ENCODE assay signal across 8 cellular contexts in the genomic region with DNA sequence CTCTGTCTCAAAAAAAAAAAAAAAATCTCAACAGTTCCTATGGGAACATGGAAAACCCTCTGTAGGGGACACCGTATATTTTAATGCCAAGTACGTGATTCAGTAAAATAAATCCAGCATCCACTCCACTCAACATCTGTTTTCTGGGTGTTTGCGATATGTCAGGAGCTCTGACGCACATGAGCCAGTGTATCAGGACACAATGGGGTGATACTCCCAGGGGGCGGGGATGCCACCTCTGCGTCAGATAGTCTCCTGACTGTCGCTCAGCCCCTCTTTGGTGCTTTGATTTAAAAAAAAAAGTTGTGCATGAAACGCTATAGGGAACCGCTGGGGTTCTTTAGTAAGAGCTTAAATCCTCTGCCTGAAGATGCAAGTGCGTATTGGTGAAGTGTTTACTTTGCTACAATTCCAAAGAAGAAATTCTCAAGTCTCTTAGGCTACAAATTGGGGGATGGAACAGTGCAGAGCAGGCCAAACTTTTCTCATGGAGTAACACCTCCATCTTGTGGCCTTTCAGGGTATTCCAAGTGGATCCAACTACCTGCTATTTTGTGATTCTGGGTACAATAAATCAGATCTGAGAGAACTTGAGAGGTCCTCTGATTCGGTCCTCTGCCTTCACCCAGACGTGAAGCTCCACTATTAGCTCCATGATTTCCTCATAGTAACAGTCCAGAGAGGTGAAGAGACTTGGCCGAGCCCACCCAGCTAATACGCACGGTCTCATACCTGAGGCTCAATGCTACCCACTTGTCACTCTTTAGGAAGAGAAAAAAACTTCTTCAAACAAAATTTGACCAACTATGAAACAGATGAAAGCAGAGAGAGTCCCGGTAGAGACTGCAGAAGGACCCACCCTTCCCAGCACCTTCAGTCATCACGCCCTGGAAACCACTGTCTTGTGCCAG. TPM values are rescaled to one million over a fixed set of nuclear protein-coding genes. Genes with fewer than 3 reads are reported as not detected.
DNase-seq lines count a peak whose midpoint lies in the region; ATAC-seq and TF ChIP-seq lines count a peak whose summit lies in the region.

No MANE protein-coding gene starts in this region.

- H3K27ac ChIP-seq in osteoblast (ENCODE audit: low read depth, low read length) = no peak overlapping the region

- no peaks in the 10 kb centered on the region for H3K9me3 Mint-ChIP-seq in activated CD8-positive, alpha-beta memory T cell treated with anti-CD3 and anti-CD28 coated beads, Interleukin-2, amount 10 ng/mL, durations not matched to agents 7 days and 5 days (ENCODE audit: low read depth)

- no peak overlapping the region for H3K4me3 ChIP-seq in fibroblast of pulmonary artery (replicated peaks; ENCODE audit: low read depth, low read length)
- H3K4me3 ChIP-seq in osteoblast (ENCODE audit: insufficient read depth, low read length) = no peak overlapping the region

- H3K27me3 Mint-ChIP-seq in activated CD8-positive, alpha-beta memory T cell treated with anti-CD3 and anti-CD28 coated beads, Interleukin-2, amount 10 ng/mL, durations not matched to agents 7 days and 5 days = peaks cover 18% of the 10 kb centered on the region

- peak; percentile 47 for ATAC-seq in activated CD8-positive, alpha-beta memory T cell treated with anti-CD3 and anti-CD28 coated beads, Interleukin-2, amount 10 ng/mL, durations not matched to agents 7 days and 5 days
- no peak for ATAC-seq in GM21619 (IDR thresholded peaks at IDR 0.05; ENCODE audit: unreplicated experiment)

- no peaks in the 10 kb centered on the region for H4K20me1 ChIP-seq in osteoblast (ENCODE audit: insufficient read depth, low read length)

- H2AFZ ChIP-seq in osteoblast (ENCODE audit: low read length) = no peak overlapping the region

- H3K27me3 ChIP-seq in osteoblast (ENCODE audit: insufficient read depth, low read length) = no peaks in the 10 kb centered on the region

- peaks cover 3% of the 10 kb centered on the region for H3K4me1 ChIP-seq in osteoblast (ENCODE audit: insufficient read depth, low read length)

- H3K79me2 ChIP-seq in osteoblast (ENCODE audit: insufficient read depth, low read length) = no peaks in the 10 kb centered on the region

- no peaks in the 10 kb centered on the region for H3K9me3 ChIP-seq in osteoblast (ENCODE audit: low read depth, low read length)

- no peaks in the 10 kb centered on the region for H3K36me3 ChIP-seq in osteoblast (ENCODE audit: insufficient read depth, low read length)

- no peak overlapping the region for H3K4me3 Mint-ChIP-seq in activated CD8-positive, alpha-beta memory T cell treated with anti-CD3 and anti-CD28 coated beads, Interleukin-2, amount 10 ng/mL, durations not matched to agents 7 days and 5 days

- peak; percentile 88 for TF ChIP-seq CTCF in fibroblast of pulmonary artery (IDR thresholded peaks at IDR 0.05; ENCODE audit: low read length, missing control alignments)
- peak; percentile 92 for TF ChIP-seq CTCF in osteoblast (IDR thresholded peaks at IDR 0.05; ENCODE audit: extremely low read depth, low read depth, low read length)

- H3K27ac Mint-ChIP-seq in activated CD8-positive, alpha-beta memory T cell treated with anti-CD3 and anti-CD28 coated beads, Interleukin-2, amount 10 ng/mL, durations not matched to agents 7 days and 5 days = no peak overlapping the region

- peak; percentile 51 for DNase-seq in activated CD8-positive, alpha-beta memory T cell treated with anti-CD3 and anti-CD28 coated beads, Interleukin-2, amount 10 ng/mL, durations not matched to agents 7 days and 5 days
- DNase-seq in activated CD8-positive, alpha-beta memory T cell treated with anti-CD3 and anti-CD28 coated beads for 24 hours = no peak
- DNase-seq in M059J (ENCODE audit: low read depth) (peak; percentile 76), T1000 (lab: John Stamatoyannopoulos, UW) (peak; percentile 51), fibroblast of pulmonary artery (ENCODE audit: low read depth) (peak; percentile 86), osteoblast (ENCODE audit: insufficient read length, low spot score, missing footprints) (peak; percentile 94), occipital lobe (lab: John Stamatoyannopoulos, UW) (no peak)

- no peaks in the 10 kb centered on the region for H3K36me3 Mint-ChIP-seq in activated CD8-positive, alpha-beta memory T cell treated with anti-CD3 and anti-CD28 coated beads, Interleukin-2, amount 10 ng/mL, durations not matched to agents 7 days and 5 days

- peaks cover 1% of the 10 kb centered on the region for H3K4me1 Mint-ChIP-seq in activated CD8-positive, alpha-beta memory T cell treated with anti-CD3 and anti-CD28 coated beads, Interleukin-2, amount 10 ng/mL, durations not matched to agents 7 days and 5 days

- CTCF ChIA-PET in activated CD8-positive, alpha-beta memory T cell treated with anti-CD3 and anti-CD28 coated beads, Interleukin-2, amount 10 ng/mL, durations not matched to agents 7 days and 5 days (lab: Charles Lee) = interaction anchor here (0.7 to 5.0 kb wide), 12 partner anchors 9 to 365 kb away, joined by 3 to 35 read pairs (median 4); no protein-coding TSS in a partner anchor

- peak overlapping the region; percentile 43 for H3K4me2 ChIP-seq in osteoblast (ENCODE audit: insufficient read depth, low read length)

RNA-seq across cellular contexts. Expression of a gene that starts 9.3 kb away (rescaled TPM):
- total RNA-seq in activated CD8-positive, alpha-beta memory T cell treated with anti-CD3 and anti-CD28 coated beads, Interleukin-2, amount 10 ng/mL, durations not matched to agents 7 days and 5 days = not detected
- total RNA-seq in M059J (2014; rRNA removed; shearing (Covaris generic)) = 0.12 TPM in 1 of 2 replicates, not detected in the other
- under 0.01 TPM in 2 replicates for total RNA-seq in osteoblast
- 0.16 TPM for total RNA-seq in occipital lobe

Comparison
In these comparisons a context has a peak if more than half of its experiments do, and no peak if none do; other contexts are left out.
1. DNase-seq: peak in activated CD8-positive, alpha-beta memory T cell treated with anti-CD3 and anti-CD28 coated beads, Interleukin-2, amount 10 ng/mL, durations not matched to agents 7 days and 5 days (single experiment), M059J (single experiment), T1000 (single experiment), fibroblast of pulmonary artery (single experiment) and osteoblast (single experiment); none in activated CD8-positive, alpha-beta memory T cell treated with anti-CD3 and anti-CD28 coated beads for 24 hours (single experiment) and occipital lobe (single experiment).